Comparison of ENCODE assay signal across 1 cellular context in the genomic region with DNA sequence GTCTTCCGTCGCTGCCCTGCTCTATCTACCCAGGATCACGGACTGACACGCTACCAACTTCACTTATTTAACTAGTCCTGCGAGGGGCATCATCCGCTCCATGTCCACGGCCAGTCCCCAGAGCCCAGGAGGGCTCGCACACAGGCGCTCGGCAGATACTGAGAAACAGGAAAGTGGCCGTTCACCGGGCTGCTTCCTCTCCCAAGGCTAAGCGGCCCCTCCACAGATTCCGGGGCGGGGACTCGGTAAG.
TF ChIP-seq lines count a peak whose summit lies in the region.

No MANE protein-coding gene starts in this region.

TF ChIP-seq in HepG2, 621 proteins besides CTCF, POLR2A, EP300 and RAD21 (continued from another document and continues in another):
- TF ChIP-seq, protein P1, sequence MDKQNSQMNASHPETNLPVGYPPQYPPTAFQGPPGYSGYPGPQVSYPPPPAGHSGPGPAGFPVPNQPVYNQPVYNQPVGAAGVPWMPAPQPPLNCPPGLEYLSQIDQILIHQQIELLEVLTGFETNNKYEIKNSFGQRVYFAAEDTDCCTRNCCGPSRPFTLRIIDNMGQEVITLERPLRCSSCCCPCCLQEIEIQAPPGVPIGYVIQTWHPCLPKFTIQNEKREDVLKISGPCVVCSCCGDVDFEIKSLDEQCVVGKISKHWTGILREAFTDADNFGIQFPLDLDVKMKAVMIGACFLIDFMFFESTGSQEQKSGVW (CRISPR knock-in tag; IDR thresholded peaks at IDR 0.05; ENCODE audit: borderline replicate concordance): 0 out of 2 replicates have a peak, but pooled peaks have one; percentile 15
- TF ChIP-seq, protein P2, sequence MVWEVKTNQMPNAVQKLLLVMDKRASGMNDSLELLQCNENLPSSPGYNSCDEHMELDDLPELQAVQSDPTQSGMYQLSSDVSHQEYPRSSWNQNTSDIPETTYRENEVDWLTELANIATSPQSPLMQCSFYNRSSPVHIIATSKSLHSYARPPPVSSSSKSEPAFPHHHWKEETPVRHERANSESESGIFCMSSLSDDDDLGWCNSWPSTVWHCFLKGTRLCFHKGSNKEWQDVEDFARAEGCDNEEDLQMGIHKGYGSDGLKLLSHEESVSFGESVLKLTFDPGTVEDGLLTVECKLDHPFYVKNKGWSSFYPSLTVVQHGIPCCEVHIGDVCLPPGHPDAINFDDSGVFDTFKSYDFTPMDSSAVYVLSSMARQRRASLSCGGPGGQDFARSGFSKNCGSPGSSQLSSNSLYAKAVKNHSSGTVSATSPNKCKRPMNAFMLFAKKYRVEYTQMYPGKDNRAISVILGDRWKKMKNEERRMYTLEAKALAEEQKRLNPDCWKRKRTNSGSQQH (CRISPR knock-in tag; IDR thresholded peaks at IDR 0.05; ENCODE audit: low read depth): no peak
- TF ChIP-seq, protein P3, sequence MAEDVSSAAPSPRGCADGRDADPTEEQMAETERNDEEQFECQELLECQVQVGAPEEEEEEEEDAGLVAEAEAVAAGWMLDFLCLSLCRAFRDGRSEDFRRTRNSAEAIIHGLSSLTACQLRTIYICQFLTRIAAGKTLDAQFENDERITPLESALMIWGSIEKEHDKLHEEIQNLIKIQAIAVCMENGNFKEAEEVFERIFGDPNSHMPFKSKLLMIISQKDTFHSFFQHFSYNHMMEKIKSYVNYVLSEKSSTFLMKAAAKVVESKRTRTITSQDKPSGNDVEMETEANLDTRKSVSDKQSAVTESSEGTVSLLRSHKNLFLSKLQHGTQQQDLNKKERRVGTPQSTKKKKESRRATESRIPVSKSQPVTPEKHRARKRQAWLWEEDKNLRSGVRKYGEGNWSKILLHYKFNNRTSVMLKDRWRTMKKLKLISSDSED (CRISPR knock-in tag; IDR thresholded peaks at IDR 0.05): no peak
- no peak for TF ChIP-seq ATAD3A (CRISPR knock-in tag; IDR thresholded peaks at IDR 0.05)
- TF ChIP-seq XRCC5 (optimal IDR thresholded peaks at IDR 0.05; ENCODE audit: low read length): no peak
- no peak for TF ChIP-seq ZNF44 (CRISPR knock-in tag; IDR thresholded peaks at IDR 0.05)
- TF ChIP-seq, protein P4, sequence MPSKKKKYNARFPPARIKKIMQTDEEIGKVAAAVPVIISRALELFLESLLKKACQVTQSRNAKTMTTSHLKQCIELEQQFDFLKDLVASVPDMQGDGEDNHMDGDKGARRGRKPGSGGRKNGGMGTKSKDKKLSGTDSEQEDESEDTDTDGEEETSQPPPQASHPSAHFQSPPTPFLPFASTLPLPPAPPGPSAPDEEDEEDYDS (CRISPR knock-in tag; IDR thresholded peaks at IDR 0.05): no peak
- no peak for TF ChIP-seq MAFK (conservative IDR thresholded peaks at IDR 0.05 in 1 of 2, IDR thresholded peaks at IDR 0.05 in 1 of 2; ENCODE audit: low read length in 2 of 2)
- TF ChIP-seq ZNF260 (CRISPR knock-in tag; IDR thresholded peaks at IDR 0.05; ENCODE audit: borderline replicate concordance, low read depth): no peak
- TF ChIP-seq, protein P5, sequence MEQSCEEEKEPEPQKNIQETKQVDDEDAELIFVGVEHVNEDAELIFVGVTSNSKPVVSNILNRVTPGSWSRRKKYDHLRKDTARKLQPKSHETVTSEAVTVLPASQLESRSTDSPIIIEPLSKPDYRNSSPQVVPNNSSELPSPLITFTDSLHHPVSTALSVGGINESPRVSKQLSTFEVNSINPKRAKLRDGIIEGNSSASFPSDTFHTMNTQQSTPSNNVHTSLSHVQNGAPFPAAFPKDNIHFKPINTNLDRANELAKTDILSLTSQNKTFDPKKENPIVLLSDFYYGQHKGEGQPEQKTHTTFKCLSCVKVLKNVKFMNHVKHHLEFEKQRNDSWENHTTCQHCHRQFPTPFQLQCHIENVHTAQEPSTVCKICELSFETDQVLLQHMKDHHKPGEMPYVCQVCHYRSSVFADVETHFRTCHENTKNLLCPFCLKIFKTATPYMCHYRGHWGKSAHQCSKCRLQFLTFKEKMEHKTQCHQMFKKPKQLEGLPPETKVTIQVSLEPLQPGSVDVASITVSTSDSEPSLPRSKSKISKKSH (CRISPR knock-in tag; IDR thresholded peaks at IDR 0.05; ENCODE audit: borderline replicate concordance): no peak
- TF ChIP-seq, protein P6, sequence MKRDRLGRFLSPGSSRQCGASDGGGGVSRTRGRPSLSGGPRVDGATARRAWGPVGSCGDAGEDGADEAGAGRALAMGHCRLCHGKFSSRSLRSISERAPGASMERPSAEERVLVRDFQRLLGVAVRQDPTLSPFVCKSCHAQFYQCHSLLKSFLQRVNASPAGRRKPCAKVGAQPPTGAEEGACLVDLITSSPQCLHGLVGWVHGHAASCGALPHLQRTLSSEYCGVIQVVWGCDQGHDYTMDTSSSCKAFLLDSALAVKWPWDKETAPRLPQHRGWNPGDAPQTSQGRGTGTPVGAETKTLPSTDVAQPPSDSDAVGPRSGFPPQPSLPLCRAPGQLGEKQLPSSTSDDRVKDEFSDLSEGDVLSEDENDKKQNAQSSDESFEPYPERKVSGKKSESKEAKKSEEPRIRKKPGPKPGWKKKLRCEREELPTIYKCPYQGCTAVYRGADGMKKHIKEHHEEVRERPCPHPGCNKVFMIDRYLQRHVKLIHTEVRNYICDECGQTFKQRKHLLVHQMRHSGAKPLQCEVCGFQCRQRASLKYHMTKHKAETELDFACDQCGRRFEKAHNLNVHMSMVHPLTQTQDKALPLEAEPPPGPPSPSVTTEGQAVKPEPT (CRISPR knock-in tag; IDR thresholded peaks at IDR 0.05; ENCODE audit: low read depth): no peak; the same call in 1 of the 2 replicates
- TF ChIP-seq SRY (CRISPR knock-in tag; IDR thresholded peaks at IDR 0.05): no peak
- no peak for TF ChIP-seq ZNF451 (CRISPR knock-in tag; IDR thresholded peaks at IDR 0.05)
- TF ChIP-seq CREM (IDR thresholded peaks at IDR 0.05): no peak
- TF ChIP-seq CREM (CRISPR knock-in tag; IDR thresholded peaks at IDR 0.05): no peak
- TF ChIP-seq ZNF556 (CRISPR knock-in tag; IDR thresholded peaks at IDR 0.05; ENCODE audit: borderline replicate concordance): no peak
- TF ChIP-seq GTF3A (CRISPR knock-in tag; conservative IDR thresholded peaks at IDR 0.05): 0 out of 2 replicates have a peak, but pooled peaks have one; percentile 1
- TF ChIP-seq ADNP (CRISPR knock-in tag; IDR thresholded peaks at IDR 0.05): no peak
- TF ChIP-seq NAIF1 (CRISPR knock-in tag; IDR thresholded peaks at IDR 0.05; ENCODE audit: borderline replicate concordance): peak; percentile 67; the same call in 1 of the 2 replicates
- TF ChIP-seq, protein P7, sequence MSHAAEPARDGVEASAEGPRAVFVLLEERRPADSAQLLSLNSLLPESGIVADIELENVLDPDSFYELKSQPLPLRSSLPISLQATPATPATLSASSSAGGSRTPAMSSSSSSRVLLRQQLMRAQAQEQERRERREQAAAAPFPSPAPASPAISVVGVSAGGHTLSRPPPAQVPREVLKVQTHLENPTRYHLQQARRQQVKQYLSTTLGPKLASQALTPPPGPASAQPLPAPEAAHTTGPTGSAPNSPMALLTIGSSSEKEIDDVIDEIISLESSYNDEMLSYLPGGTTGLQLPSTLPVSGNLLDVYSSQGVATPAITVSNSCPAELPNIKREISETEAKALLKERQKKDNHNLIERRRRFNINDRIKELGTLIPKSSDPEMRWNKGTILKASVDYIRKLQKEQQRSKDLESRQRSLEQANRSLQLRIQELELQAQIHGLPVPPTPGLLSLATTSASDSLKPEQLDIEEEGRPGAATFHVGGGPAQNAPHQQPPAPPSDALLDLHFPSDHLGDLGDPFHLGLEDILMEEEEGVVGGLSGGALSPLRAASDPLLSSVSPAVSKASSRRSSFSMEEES (CRISPR knock-in tag; IDR thresholded peaks at IDR 0.05): no peak
- TF ChIP-seq FOXC1 (CRISPR knock-in tag; IDR thresholded peaks at IDR 0.05; ENCODE audit: borderline replicate concordance): peak; percentile 20; the same call in 1 of the 2 replicates
- TF ChIP-seq, protein P8, sequence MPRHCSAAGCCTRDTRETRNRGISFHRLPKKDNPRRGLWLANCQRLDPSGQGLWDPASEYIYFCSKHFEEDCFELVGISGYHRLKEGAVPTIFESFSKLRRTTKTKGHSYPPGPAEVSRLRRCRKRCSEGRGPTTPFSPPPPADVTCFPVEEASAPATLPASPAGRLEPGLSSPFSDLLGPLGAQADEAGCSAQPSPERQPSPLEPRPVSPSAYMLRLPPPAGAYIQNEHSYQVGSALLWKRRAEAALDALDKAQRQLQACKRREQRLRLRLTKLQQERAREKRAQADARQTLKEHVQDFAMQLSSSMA (CRISPR knock-in tag; IDR thresholded peaks at IDR 0.05): 0 out of 2 replicates have a peak, but pooled peaks have one; percentile 26
- no peak for TF ChIP-seq KLF15 (CRISPR knock-in tag; IDR thresholded peaks at IDR 0.05; ENCODE audit: borderline replicate concordance)
- TF ChIP-seq, protein P9, sequence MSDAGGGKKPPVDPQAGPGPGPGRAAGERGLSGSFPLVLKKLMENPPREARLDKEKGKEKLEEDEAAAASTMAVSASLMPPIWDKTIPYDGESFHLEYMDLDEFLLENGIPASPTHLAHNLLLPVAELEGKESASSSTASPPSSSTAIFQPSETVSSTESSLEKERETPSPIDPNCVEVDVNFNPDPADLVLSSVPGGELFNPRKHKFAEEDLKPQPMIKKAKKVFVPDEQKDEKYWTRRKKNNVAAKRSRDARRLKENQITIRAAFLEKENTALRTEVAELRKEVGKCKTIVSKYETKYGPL (CRISPR knock-in tag; IDR thresholded peaks at IDR 0.05): no peak
- TF ChIP-seq, protein P10, sequence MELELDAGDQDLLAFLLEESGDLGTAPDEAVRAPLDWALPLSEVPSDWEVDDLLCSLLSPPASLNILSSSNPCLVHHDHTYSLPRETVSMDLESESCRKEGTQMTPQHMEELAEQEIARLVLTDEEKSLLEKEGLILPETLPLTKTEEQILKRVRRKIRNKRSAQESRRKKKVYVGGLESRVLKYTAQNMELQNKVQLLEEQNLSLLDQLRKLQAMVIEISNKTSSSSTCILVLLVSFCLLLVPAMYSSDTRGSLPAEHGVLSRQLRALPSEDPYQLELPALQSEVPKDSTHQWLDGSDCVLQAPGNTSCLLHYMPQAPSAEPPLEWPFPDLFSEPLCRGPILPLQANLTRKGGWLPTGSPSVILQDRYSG (CRISPR knock-in tag; IDR thresholded peaks at IDR 0.05): no peak
- TF ChIP-seq, protein P11, sequence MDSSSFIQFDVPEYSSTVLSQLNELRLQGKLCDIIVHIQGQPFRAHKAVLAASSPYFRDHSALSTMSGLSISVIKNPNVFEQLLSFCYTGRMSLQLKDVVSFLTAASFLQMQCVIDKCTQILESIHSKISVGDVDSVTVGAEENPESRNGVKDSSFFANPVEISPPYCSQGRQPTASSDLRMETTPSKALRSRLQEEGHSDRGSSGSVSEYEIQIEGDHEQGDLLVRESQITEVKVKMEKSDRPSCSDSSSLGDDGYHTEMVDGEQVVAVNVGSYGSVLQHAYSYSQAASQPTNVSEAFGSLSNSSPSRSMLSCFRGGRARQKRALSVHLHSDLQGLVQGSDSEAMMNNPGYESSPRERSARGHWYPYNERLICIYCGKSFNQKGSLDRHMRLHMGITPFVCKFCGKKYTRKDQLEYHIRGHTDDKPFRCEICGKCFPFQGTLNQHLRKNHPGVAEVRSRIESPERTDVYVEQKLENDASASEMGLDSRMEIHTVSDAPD (CRISPR knock-in tag; IDR thresholded peaks at IDR 0.05): no peak
- TF ChIP-seq, protein P12, sequence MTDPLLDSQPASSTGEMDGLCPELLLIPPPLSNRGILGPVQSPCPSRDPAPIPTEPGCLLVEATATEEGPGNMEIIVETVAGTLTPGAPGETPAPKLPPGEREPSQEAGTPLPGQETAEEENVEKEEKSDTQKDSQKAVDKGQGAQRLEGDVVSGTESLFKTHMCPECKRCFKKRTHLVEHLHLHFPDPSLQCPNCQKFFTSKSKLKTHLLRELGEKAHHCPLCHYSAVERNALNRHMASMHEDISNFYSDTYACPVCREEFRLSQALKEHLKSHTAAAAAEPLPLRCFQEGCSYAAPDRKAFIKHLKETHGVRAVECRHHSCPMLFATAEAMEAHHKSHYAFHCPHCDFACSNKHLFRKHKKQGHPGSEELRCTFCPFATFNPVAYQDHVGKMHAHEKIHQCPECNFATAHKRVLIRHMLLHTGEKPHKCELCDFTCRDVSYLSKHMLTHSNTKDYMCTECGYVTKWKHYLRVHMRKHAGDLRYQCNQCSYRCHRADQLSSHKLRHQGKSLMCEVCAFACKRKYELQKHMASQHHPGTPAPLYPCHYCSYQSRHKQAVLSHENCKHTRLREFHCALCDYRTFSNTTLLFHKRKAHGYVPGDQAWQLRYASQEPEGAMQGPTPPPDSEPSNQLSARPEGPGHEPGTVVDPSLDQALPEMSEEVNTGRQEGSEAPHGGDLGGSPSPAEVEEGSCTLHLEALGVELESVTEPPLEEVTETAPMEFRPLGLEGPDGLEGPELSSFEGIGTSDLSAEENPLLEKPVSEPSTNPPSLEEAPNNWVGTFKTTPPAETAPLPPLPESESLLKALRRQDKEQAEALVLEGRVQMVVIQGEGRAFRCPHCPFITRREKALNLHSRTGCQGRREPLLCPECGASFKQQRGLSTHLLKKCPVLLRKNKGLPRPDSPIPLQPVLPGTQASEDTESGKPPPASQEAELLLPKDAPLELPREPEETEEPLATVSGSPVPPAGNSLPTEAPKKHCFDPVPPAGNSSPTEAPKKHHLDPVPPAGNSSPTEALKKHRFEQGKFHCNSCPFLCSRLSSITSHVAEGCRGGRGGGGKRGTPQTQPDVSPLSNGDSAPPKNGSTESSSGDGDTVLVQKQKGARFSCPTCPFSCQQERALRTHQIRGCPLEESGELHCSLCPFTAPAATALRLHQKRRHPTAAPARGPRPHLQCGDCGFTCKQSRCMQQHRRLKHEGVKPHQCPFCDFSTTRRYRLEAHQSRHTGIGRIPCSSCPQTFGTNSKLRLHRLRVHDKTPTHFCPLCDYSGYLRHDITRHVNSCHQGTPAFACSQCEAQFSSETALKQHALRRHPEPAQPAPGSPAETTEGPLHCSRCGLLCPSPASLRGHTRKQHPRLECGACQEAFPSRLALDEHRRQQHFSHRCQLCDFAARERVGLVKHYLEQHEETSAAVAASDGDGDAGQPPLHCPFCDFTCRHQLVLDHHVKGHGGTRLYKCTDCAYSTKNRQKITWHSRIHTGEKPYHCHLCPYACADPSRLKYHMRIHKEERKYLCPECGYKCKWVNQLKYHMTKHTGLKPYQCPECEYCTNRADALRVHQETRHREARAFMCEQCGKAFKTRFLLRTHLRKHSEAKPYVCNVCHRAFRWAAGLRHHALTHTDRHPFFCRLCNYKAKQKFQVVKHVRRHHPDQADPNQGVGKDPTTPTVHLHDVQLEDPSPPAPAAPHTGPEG (CRISPR knock-in tag; IDR thresholded peaks at IDR 0.05): no peak
- no peak for TF ChIP-seq THYN1 (CRISPR knock-in tag; IDR thresholded peaks at IDR 0.05; ENCODE audit: borderline replicate concordance, low read depth)
- no peak for TF ChIP-seq MTA3 (CRISPR knock-in tag; IDR thresholded peaks at IDR 0.05)
- no peak for TF ChIP-seq POLR2AphosphoS2 (IDR thresholded peaks at IDR 0.05; ENCODE audit: low read depth, low read length)
- TF ChIP-seq HOXA5 (CRISPR knock-in tag; IDR thresholded peaks at IDR 0.05): no peak
- no peak for TF ChIP-seq ZNF549 (CRISPR knock-in tag; IDR thresholded peaks at IDR 0.05)
- TF ChIP-seq ZNF776 (CRISPR knock-in tag; IDR thresholded peaks at IDR 0.05): no peak
- TF ChIP-seq ZNF253 (CRISPR knock-in tag; IDR thresholded peaks at IDR 0.05; ENCODE audit: borderline replicate concordance): no peak; the same call in 1 of the 2 replicates
- no peak for TF ChIP-seq STAT5B (CRISPR knock-in tag; IDR thresholded peaks at IDR 0.05)
- TF ChIP-seq, protein P13, sequence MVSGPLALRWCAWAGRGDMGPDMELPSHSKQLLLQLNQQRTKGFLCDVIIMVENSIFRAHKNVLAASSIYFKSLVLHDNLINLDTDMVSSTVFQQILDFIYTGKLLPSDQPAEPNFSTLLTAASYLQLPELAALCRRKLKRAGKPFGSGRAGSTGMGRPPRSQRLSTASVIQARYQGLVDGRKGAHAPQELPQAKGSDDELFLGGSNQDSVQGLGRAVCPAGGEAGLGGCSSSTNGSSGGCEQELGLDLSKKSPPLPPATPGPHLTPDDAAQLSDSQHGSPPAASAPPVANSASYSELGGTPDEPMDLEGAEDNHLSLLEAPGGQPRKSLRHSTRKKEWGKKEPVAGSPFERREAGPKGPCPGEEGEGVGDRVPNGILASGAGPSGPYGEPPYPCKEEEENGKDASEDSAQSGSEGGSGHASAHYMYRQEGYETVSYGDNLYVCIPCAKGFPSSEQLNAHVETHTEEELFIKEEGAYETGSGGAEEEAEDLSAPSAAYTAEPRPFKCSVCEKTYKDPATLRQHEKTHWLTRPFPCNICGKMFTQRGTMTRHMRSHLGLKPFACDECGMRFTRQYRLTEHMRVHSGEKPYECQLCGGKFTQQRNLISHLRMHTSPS (CRISPR knock-in tag; IDR thresholded peaks at IDR 0.05; ENCODE audit: low read depth): no peak
